ENCODE assay signal across 22 cellular contexts in genomic region chr14:43175896-43176295, GRCh38.
DNase-seq lines count a peak whose midpoint lies in the region; ATAC-seq, FAIRE-seq and TF ChIP-seq lines count a peak whose summit lies in the region.
"Had no signal": no experiment of that assay in that cellular context is flagged by ENCODE, and none has a peak within 500 bp of the region (broad histone marks: within the 10 kb centered on the region; RNA-seq: fewer than 3 reads in every experiment).

No MANE protein-coding gene starts in this region.

- H3K4me3 ChIP-seq in Karpas-422 (ENCODE audit: low read length) (no peak overlapping the region), H1 (ENCODE audit: extremely low read depth in 1 of 4, insufficient read depth in 2 of 4, low read depth in 3 of 4, low read length in 4 of 4) (no peak overlapping the region), neuronal stem cell (ENCODE audit: low read length in 2 of 2) (no peak overlapping the region)
- H3K4me3 ChIP-seq: A549; BLaER1 treated with 17β-estradiol and CSF1 and Interleukin-3, amounts not matched to agents 10 nM and 100 nM had no signal

- H2BK20ac ChIP-seq in H1 (ENCODE audit: low read length), result no peak overlapping the region

- H3K36me3 ChIP-seq in Karpas-422 (ENCODE audit: insufficient read depth, low read length) (0 out of 2 replicates have a peak, but pooled peaks cover 4% of the 10 kb centered on the region), H1 (ENCODE audit: control insufficient read depth in 2 of 4, insufficient read depth in 4 of 4, low read length in 3 of 4) (no peaks in the 10 kb centered on the region), neuronal stem cell (replicated peaks in 1 of 2; ENCODE audit: control insufficient read depth in 2 of 2, insufficient read depth in 2 of 2, low read length in 2 of 2) (no peaks in the 10 kb centered on the region)
- H3K36me3 ChIP-seq: BLaER1 treated with 17β-estradiol and CSF1 and Interleukin-3, amounts not matched to agents 10 nM and 100 nM had no signal

- H3K23ac ChIP-seq in H1 (ENCODE audit: insufficient read length) (no peak overlapping the region), neuronal stem cell (ENCODE audit: low read depth, low read length, poor library complexity) (no peak overlapping the region)

- H3K9ac ChIP-seq in Karpas-422 (ENCODE audit: low read length), result no peak overlapping the region
- H3K9ac ChIP-seq in H1 (replicated peaks in 1 of 4; ENCODE audit: extremely low read depth in 1 of 4, low read depth in 3 of 4, low read length in 3 of 4), result no peak overlapping the region
- no peak overlapping the region for H3K9ac ChIP-seq in neuronal stem cell (ENCODE audit: low read depth, low read length, poor library complexity)
- H3K9ac ChIP-seq: BLaER1 treated with 17β-estradiol and CSF1 and Interleukin-3, amounts not matched to agents 10 nM and 100 nM had no signal

- no peak for TF ChIP-seq EP300 in H1 (IDR thresholded peaks at IDR 0.05; ENCODE audit: borderline replicate concordance in 1 of 2, low read depth in 2 of 2, low read length in 2 of 2)

- no peak for TF ChIP-seq POLR2A in H1 (IDR thresholded peaks at IDR 0.05; ENCODE audit: control extremely low read depth in 1 of 2, low read depth in 2 of 2, low read length in 2 of 2)

- no peak overlapping the region for H4K91ac ChIP-seq in H1 (replicated peaks; ENCODE audit: insufficient read length, low read length)
- no peak overlapping the region for H4K91ac ChIP-seq in neuronal stem cell (ENCODE audit: low read depth, low read length, poor library complexity)

- no peaks in the 10 kb centered on the region for H3K4me1 ChIP-seq in Karpas-422 (ENCODE audit: low read length)
- H3K4me1 ChIP-seq in H1 (replicated peaks in 1 of 4; ENCODE audit: control insufficient read depth in 3 of 4, insufficient read depth in 4 of 4, low read length in 3 of 4), result no peaks in the 10 kb centered on the region
- peaks cover 0 to 2% of the 10 kb centered on the region in 2 donors for H3K4me1 ChIP-seq in neuronal stem cell (ENCODE audit: control insufficient read depth in 2 of 2, insufficient read depth in 1 of 2, low read depth in 1 of 2, low read length in 2 of 2)
- H3K4me1 ChIP-seq: BLaER1 treated with 17β-estradiol and CSF1 and Interleukin-3, amounts not matched to agents 10 nM and 100 nM; Caco-2 had no signal

- peak overlapping the region; percentile 66; the same call in 1 of the 2 replicates for H2AFZ ChIP-seq in Karpas-422 (ENCODE audit: low read length)
- H2AFZ ChIP-seq in H1 (ENCODE audit: low read length), result peak overlapping the region; percentile 63; the same call in 1 of the 2 replicates
- peak overlapping the region; percentile 24 for H2AFZ ChIP-seq in neuronal stem cell (ENCODE audit: low read length)

- no peak for FAIRE-seq in H1 (lab: Jason Lieb, UNC)
- FAIRE-seq: A549, D721Med, GM12891, GM19239 had no signal

- H3K79me1 ChIP-seq in H1 (ENCODE audit: low read depth, low read length), result no peaks in the 10 kb centered on the region
- H3K79me1 ChIP-seq in neuronal stem cell (ENCODE audit: low read depth, low read length), result no peaks in the 10 kb centered on the region

- H3K14ac ChIP-seq in H1 (ENCODE audit: insufficient read length) (no peak overlapping the region), neuronal stem cell (ENCODE audit: low read length) (no peak overlapping the region)

- intact Hi-C loops in Right ventricle myocardium inferior (cut with DNase I) (no loop called here), Right ventricle myocardium superior (cut with DNase I) (no loop called here), head of caudate nucleus (cut with DNase I) (no loop called here)

- H2BK12ac ChIP-seq in H1 (ENCODE audit: low read depth, low read length) (no peak overlapping the region), neuronal stem cell (ENCODE audit: low read length) (no peak overlapping the region)

- H4K20me1 ChIP-seq in Karpas-422 (ENCODE audit: insufficient read depth, low read depth, low read length) (no peaks in the 10 kb centered on the region), H1 (replicated peaks in 1 of 2; ENCODE audit: control insufficient read depth in 1 of 2, insufficient read depth in 2 of 2, low read length in 2 of 2) (no peaks in the 10 kb centered on the region)
- H4K20me1 ChIP-seq: BLaER1 treated with 17β-estradiol and CSF1 and Interleukin-3, amounts not matched to agents 10 nM and 100 nM had no signal

- no peaks in the 10 kb centered on the region for H3K9me2 ChIP-seq in Karpas-422 (replicated peaks; ENCODE audit: insufficient read depth, low read length)

- no peak overlapping the region for H3K56ac ChIP-seq in H1 (replicated peaks; ENCODE audit: insufficient read length, low read depth, low read length)

- H2AK5ac ChIP-seq in H1 (ENCODE audit: low read depth, low read length), result no peak overlapping the region
- no peak overlapping the region for H2AK5ac ChIP-seq in neuronal stem cell (ENCODE audit: low read depth, low read length)

- no peaks in the 10 kb centered on the region for H3K79me2 ChIP-seq in Karpas-422 (ENCODE audit: low read length)
- no peaks in the 10 kb centered on the region for H3K79me2 ChIP-seq in H1 (ENCODE audit: control insufficient read depth in 1 of 2, insufficient read depth in 2 of 2, low read length in 2 of 2)

- H3K23me2 ChIP-seq in H1 (ENCODE audit: low read depth, low read length), result no peaks in the 10 kb centered on the region

- H2BK120ac ChIP-seq in H1 (replicated peaks; ENCODE audit: low read depth, low read length), result no peak overlapping the region
- H2BK120ac ChIP-seq in neuronal stem cell (ENCODE audit: low read depth, low read length), result no peak overlapping the region

- H4K8ac ChIP-seq in H1 (ENCODE audit: extremely low read depth, insufficient read depth, low read length) (no peak overlapping the region), neuronal stem cell (ENCODE audit: low read depth, low read length) (no peak overlapping the region)

- WGBS in H1 (ENCODE audit: extremely low coverage in 1 of 2, insufficient coverage in 1 of 2, insufficient read length in 1 of 2, insufficient replicate concordance in 2 of 2, low coverage in 1 of 2, low lambda C conversion rate in 2 of 2, missing lambda C conversion rate in 1 of 2), 2 experiments, result 93% methylated on average over 2 of the region's 2 CpGs; no CpG with 5 or more reads in 1 of the 2 experiments
- no CpG with 5 or more reads among the region's 2 CpGs for WGBS in neuronal stem cell (ENCODE audit: extremely low coverage in 2 of 2, insufficient read length in 2 of 2, insufficient replicate concordance in 1 of 2), 2 donors

- H3K4ac ChIP-seq in H1 (replicated peaks; ENCODE audit: insufficient read length, low read depth, low read length), result no peak overlapping the region
- H3K4ac ChIP-seq in neuronal stem cell (ENCODE audit: low read length), result no peak overlapping the region

- H2BK15ac ChIP-seq in H1 (ENCODE audit: low read length), result no peak overlapping the region
- H2BK15ac ChIP-seq in neuronal stem cell (ENCODE audit: low read length), result no peak overlapping the region

- no peak for TF ChIP-seq CTCF in H1 (IDR thresholded peaks at IDR 0.05; ENCODE audit: control extremely low read depth in 1 of 3, insufficient read depth in 1 of 3, low read depth in 1 of 3, low read length in 3 of 3)

- H3K4me2 ChIP-seq in Karpas-422 (ENCODE audit: low read depth, low read length, poor library complexity, severe bottlenecking), result no peak overlapping the region
- H3K4me2 ChIP-seq in H1 (ENCODE audit: insufficient read depth in 1 of 2, low read depth in 2 of 2, low read length in 2 of 2), result no peak overlapping the region
- H3K4me2 ChIP-seq in neuronal stem cell (ENCODE audit: insufficient read depth, low read length, poor library complexity, severe bottlenecking), result no peak overlapping the region
- H3K4me2 ChIP-seq: A549; BLaER1 treated with 17β-estradiol and CSF1 and Interleukin-3, amounts not matched to agents 10 nM and 100 nM had no signal

- no peak overlapping the region for H4K5ac ChIP-seq in H1 (ENCODE audit: insufficient read length, low read depth, low read length)

- H3K18ac ChIP-seq in H1 (ENCODE audit: extremely low read depth, low read length) (no peak overlapping the region), neuronal stem cell (ENCODE audit: low read length) (no peak overlapping the region)

- H3K27ac ChIP-seq in Karpas-422 (ENCODE audit: low read length) (no peak overlapping the region), H1 (ENCODE audit: low read depth, low read length) (no peak overlapping the region), neuronal stem cell (replicated peaks; ENCODE audit: low read length) (no peak overlapping the region)
- H3K27ac ChIP-seq: 22Rv1; A549; BLaER1 treated with 17β-estradiol and CSF1 and Interleukin-3, amounts not matched to agents 10 nM and 100 nM; C4-2B had no signal

- ATAC-seq in Right ventricle myocardium inferior (no peak), Right ventricle myocardium superior (ENCODE audit: poor library complexity) (no peak)
- ATAC-seq: A549; CD8-positive, alpha-beta T cell had no signal

- H2BK5ac ChIP-seq in H1 (ENCODE audit: low read depth, low read length) (no peak overlapping the region), neuronal stem cell (ENCODE audit: low read length) (no peak overlapping the region)

- H3K9me3 ChIP-seq in Karpas-422 (ENCODE audit: low read length), result peaks cover 4% of the 10 kb centered on the region
- H3K9me3 ChIP-seq in H1 (ENCODE audit: insufficient read depth in 2 of 2, low read depth in 1 of 2, low read length in 1 of 2), result no peaks in the 10 kb centered on the region
- no peaks in the 10 kb centered on the region for H3K9me3 ChIP-seq in neuronal stem cell (replicated peaks in 1 of 2; ENCODE audit: control insufficient read depth in 2 of 2, insufficient read depth in 1 of 2, low read depth in 1 of 2, low read length in 2 of 2)
- H3K9me3 ChIP-seq: A549; BLaER1 treated with 17β-estradiol and CSF1 and Interleukin-3, amounts not matched to agents 10 nM and 100 nM; Caco-2 had no signal

- DNase-seq in Right ventricle myocardium inferior (ENCODE audit: missing footprints) (peak; percentile 21), Right ventricle myocardium superior (no peak), Karpas-422 (no peak), H1 (ENCODE audit: low read depth in 1 of 2, low spot score in 2 of 2) (no peak), neuronal stem cell (ENCODE audit: low spot score) (no peak), HT-29 (ENCODE audit: low spot score) (no peak), head of caudate nucleus (no peak), NCI-H1105 treated with DMSO at 0.1 percent for 48 hours (lab: John Stamatoyannopoulos, UW) (no peak)
- DNase-seq: AML-193; Caco-2; Calu3; CD4-positive, alpha-beta T cell; CD8-positive, alpha-beta T cell; DMS79 treated with DMSO at 0.1 percent for 48 hours; GF-D8 had no signal

- TF ChIP-seq RAD21 in H1 (IDR thresholded peaks at IDR 0.05 in 1 of 2, conservative IDR thresholded peaks at IDR 0.05 in 1 of 2; ENCODE audit: low read depth in 2 of 2, low read length in 2 of 2), result no peak

- POLR2A ChIA-PET in H1 (lab: Charles Lee; ENCODE audit: partially characterized antibody), result no interaction called here

- CTCF ChIA-PET in H1 (lab: Charles Lee; ENCODE audit: partially characterized antibody), result no interaction called here

- H3K27me3 ChIP-seq in Karpas-422 (ENCODE audit: low read length) (no peaks in the 10 kb centered on the region), H1 (replicated peaks in 1 of 4; ENCODE audit: control insufficient read depth in 3 of 4, extremely low read depth in 1 of 4, insufficient read depth in 3 of 4, low read length in 3 of 4) (peaks cover 0 to 2% (median 0%) of the 10 kb centered on the region in 4 experiments; a peak in 1 of 7 replicates), neuronal stem cell (ENCODE audit: control insufficient read depth in 3 of 3, insufficient read depth in 3 of 3, low read depth in 1 of 3, low read length in 3 of 3) (no peaks in the 10 kb centered on the region)
- H3K27me3 ChIP-seq: BLaER1 treated with 17β-estradiol and CSF1 and Interleukin-3, amounts not matched to agents 10 nM and 100 nM had no signal
